In the genomic region with DNA sequence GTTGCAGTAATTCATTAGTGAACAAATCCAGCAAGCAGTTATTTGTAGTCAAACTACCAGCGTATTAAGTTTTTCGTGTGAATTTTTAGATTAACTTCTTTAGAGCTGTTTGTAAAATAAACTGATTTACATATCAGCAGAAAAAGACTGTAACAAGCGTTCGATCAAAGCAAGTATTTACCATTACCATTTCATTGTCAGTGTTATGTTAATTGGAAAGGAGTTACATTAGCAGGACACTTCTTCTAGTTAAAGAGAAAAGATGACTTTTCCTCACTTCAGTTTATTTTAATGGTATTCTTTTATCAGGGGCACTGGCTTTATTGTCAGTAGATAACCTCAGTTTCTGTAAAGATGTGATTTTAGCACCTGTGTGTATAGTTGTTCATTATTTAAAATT, we compare ENCODE assay signal across 1 cellular context.
TF ChIP-seq lines count a peak whose summit lies in the region.

No MANE protein-coding gene starts in this region.

TF ChIP-seq in H1, 55 proteins besides CTCF, POLR2A, EP300 and RAD21 (continued from another document):
- TF ChIP-seq, protein P1, sequence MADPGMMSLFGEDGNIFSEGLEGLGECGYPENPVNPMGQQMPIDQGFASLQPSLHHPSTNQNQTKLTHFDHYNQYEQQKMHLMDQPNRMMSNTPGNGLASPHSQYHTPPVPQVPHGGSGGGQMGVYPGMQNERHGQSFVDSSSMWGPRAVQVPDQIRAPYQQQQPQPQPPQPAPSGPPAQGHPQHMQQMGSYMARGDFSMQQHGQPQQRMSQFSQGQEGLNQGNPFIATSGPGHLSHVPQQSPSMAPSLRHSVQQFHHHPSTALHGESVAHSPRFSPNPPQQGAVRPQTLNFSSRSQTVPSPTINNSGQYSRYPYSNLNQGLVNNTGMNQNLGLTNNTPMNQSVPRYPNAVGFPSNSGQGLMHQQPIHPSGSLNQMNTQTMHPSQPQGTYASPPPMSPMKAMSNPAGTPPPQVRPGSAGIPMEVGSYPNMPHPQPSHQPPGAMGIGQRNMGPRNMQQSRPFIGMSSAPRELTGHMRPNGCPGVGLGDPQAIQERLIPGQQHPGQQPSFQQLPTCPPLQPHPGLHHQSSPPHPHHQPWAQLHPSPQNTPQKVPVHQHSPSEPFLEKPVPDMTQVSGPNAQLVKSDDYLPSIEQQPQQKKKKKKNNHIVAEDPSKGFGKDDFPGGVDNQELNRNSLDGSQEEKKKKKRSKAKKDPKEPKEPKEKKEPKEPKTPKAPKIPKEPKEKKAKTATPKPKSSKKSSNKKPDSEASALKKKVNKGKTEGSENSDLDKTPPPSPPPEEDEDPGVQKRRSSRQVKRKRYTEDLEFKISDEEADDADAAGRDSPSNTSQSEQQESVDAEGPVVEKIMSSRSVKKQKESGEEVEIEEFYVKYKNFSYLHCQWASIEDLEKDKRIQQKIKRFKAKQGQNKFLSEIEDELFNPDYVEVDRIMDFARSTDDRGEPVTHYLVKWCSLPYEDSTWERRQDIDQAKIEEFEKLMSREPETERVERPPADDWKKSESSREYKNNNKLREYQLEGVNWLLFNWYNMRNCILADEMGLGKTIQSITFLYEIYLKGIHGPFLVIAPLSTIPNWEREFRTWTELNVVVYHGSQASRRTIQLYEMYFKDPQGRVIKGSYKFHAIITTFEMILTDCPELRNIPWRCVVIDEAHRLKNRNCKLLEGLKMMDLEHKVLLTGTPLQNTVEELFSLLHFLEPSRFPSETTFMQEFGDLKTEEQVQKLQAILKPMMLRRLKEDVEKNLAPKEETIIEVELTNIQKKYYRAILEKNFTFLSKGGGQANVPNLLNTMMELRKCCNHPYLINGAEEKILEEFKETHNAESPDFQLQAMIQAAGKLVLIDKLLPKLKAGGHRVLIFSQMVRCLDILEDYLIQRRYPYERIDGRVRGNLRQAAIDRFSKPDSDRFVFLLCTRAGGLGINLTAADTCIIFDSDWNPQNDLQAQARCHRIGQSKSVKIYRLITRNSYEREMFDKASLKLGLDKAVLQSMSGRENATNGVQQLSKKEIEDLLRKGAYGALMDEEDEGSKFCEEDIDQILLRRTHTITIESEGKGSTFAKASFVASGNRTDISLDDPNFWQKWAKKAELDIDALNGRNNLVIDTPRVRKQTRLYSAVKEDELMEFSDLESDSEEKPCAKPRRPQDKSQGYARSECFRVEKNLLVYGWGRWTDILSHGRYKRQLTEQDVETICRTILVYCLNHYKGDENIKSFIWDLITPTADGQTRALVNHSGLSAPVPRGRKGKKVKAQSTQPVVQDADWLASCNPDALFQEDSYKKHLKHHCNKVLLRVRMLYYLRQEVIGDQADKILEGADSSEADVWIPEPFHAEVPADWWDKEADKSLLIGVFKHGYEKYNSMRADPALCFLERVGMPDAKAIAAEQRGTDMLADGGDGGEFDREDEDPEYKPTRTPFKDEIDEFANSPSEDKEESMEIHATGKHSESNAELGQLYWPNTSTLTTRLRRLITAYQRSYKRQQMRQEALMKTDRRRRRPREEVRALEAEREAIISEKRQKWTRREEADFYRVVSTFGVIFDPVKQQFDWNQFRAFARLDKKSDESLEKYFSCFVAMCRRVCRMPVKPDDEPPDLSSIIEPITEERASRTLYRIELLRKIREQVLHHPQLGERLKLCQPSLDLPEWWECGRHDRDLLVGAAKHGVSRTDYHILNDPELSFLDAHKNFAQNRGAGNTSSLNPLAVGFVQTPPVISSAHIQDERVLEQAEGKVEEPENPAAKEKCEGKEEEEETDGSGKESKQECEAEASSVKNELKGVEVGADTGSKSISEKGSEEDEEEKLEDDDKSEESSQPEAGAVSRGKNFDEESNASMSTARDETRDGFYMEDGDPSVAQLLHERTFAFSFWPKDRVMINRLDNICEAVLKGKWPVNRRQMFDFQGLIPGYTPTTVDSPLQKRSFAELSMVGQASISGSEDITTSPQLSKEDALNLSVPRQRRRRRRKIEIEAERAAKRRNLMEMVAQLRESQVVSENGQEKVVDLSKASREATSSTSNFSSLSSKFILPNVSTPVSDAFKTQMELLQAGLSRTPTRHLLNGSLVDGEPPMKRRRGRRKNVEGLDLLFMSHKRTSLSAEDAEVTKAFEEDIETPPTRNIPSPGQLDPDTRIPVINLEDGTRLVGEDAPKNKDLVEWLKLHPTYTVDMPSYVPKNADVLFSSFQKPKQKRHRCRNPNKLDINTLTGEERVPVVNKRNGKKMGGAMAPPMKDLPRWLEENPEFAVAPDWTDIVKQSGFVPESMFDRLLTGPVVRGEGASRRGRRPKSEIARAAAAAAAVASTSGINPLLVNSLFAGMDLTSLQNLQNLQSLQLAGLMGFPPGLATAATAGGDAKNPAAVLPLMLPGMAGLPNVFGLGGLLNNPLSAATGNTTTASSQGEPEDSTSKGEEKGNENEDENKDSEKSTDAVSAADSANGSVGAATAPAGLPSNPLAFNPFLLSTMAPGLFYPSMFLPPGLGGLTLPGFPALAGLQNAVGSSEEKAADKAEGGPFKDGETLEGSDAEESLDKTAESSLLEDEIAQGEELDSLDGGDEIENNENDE (IDR thresholded peaks at IDR 0.05; ENCODE audit: insufficient replicate concordance, low read length), result peak; percentile 55
- no peak for TF ChIP-seq CHD2 (IDR thresholded peaks at IDR 0.05; ENCODE audit: low read length)
TF ChIP-seq in H1: peak in this region for 1.
